In genomic region chr10:610642-611305, GRCh38 we compare ENCODE assay signal across 8 cellular contexts.
DNase-seq lines count a peak whose midpoint lies in the region; ATAC-seq, FAIRE-seq and TF ChIP-seq lines count a peak whose summit lies in the region.
"Not testable (repeated sequence)": the region's sequence is repeated elsewhere in the genome, so short reads cannot be mapped to it uniquely, and the experiment has no call there.

No MANE protein-coding gene starts in this region.

- H3K36me3 Mint-ChIP-seq in activated T-helper 17 cell treated with anti-CD3 and anti-CD28 coated beads, Interleukin-2, amount 50 U/mL, for 72 hours (ENCODE audit: low read depth); chondrocyte (ENCODE audit: low read depth): not testable (repeated sequence)

- FAIRE-seq in kidney (lab: Jason Lieb, UNC) = not testable (repeated sequence)

- not testable (repeated sequence) for H3K9ac ChIP-seq in kidney (ENCODE audit: low read length in 2 of 2)

- H3K4me1 ChIP-seq in kidney (ENCODE audit: control insufficient read depth in 1 of 2, insufficient read depth in 1 of 2, low read depth in 1 of 2, low read length in 2 of 2) (peaks cover 17 to 18% of the 10 kb centered on the region in 2 donors), sigmoid colon (peaks cover 0 to 90% (median 81%) of the 10 kb centered on the region in 4 donors), upper lobe of right lung (peaks cover 16% of the 10 kb centered on the region)

- H3K4me3 Mint-ChIP-seq in activated T-helper 17 cell treated with anti-CD3 and anti-CD28 coated beads, Interleukin-2, amount 50 U/mL, for 72 hours; chondrocyte (ENCODE audit: unreplicated experiment): not testable (repeated sequence)

- not testable (repeated sequence) for H3K27me3 ChIP-seq in sigmoid colon, upper lobe of right lung

- not testable (repeated sequence) for H3K9me3 ChIP-seq in kidney (ENCODE audit: control insufficient read depth in 1 of 2, low read length in 2 of 2); sigmoid colon; upper lobe of right lung

- intact Hi-C loops in kidney (cut with DNase I); upper lobe of right lung (cut with DNase I): not testable (repeated sequence)
- intact Hi-C loops in sigmoid colon (cut with DNase I) = loop anchor here (5.0 kb wide), 1 partner anchor 72 kb away; no protein-coding TSS in a partner anchor

- H3K4me3 ChIP-seq in kidney (ENCODE audit: low read length in 2 of 2); sigmoid colon; upper lobe of right lung: not testable (repeated sequence)

- not testable (repeated sequence) for TF ChIP-seq EP300 in sigmoid colon (IDR thresholded peaks at IDR 0.05)

- not testable (repeated sequence) for H3K9me3 Mint-ChIP-seq in activated T-helper 17 cell treated with anti-CD3 and anti-CD28 coated beads, Interleukin-2, amount 50 U/mL, for 72 hours; chondrocyte (ENCODE audit: low read depth)

- peak overlapping the region; percentile 62 for H3K27ac Mint-ChIP-seq in activated T-helper 17 cell treated with anti-CD3 and anti-CD28 coated beads, Interleukin-2, amount 50 U/mL, for 72 hours
- peak overlapping the region; percentile 58 for H3K27ac Mint-ChIP-seq in chondrocyte (ENCODE audit: unreplicated experiment)

- 81 to 90% methylated on average over 7 of the region's 7 CpGs for WGBS in sigmoid colon, 2 donors

- H3K4me1 Mint-ChIP-seq in activated T-helper 17 cell treated with anti-CD3 and anti-CD28 coated beads, Interleukin-2, amount 50 U/mL, for 72 hours = peaks cover 11% of the 10 kb centered on the region
- peaks cover 84% of the 10 kb centered on the region for H3K4me1 Mint-ChIP-seq in chondrocyte (ENCODE audit: low read depth)

- H3K27ac ChIP-seq in kidney (ENCODE audit: low read depth in 2 of 2, low read length in 2 of 2); upper lobe of right lung: not testable (repeated sequence)
- H3K27ac ChIP-seq in sigmoid colon = peak overlapping the region; percentile 53 to 79 (median 69)

- not testable (repeated sequence) for H3K36me3 ChIP-seq in kidney (ENCODE audit: control insufficient read depth in 1 of 2, insufficient read depth in 2 of 2, low read length in 2 of 2); sigmoid colon; upper lobe of right lung

- DNase-seq in HCEC 1CT (peak; percentile 56), kidney (peak; percentile 12), sigmoid colon (peak; percentile 60), upper lobe of right lung (peak; percentile 35)
- not testable (repeated sequence) for DNase-seq in chondrocyte (ENCODE audit: low spot score)
- peak; percentile 25 to 37 for DNase-seq in stimulated activated CD8-positive, alpha-beta memory T cell treated with anti-CD3 and anti-CD28 coated beads, Interleukin-2, amount 100 ng/mL, for 48 hours (ENCODE audit: low read depth in 2 of 2)

- not testable (repeated sequence) for TF ChIP-seq POLR2A in sigmoid colon (IDR thresholded peaks at IDR 0.05)

- not testable (repeated sequence) for H3K27me3 Mint-ChIP-seq in activated T-helper 17 cell treated with anti-CD3 and anti-CD28 coated beads, Interleukin-2, amount 50 U/mL, for 72 hours; chondrocyte (ENCODE audit: low read depth)

- ATAC-seq in activated CD4-positive, CD25-positive, alpha-beta regulatory T cell treated with anti-CD3 and anti-CD28 coated beads, Interleukin-2, amount 50 U/mL, for 24 hours = peak; percentile 41 to 49
- peak; percentile 19 for ATAC-seq in activated T-helper 17 cell treated with anti-CD3 and anti-CD28 coated beads, Interleukin-2, amount 50 U/mL, for 72 hours (replicated peaks)
- ATAC-seq in upper lobe of right lung = not testable (repeated sequence)

- not testable (repeated sequence) for TF ChIP-seq CTCF in chondrocyte (IDR thresholded peaks at IDR 0.05); kidney (IDR thresholded peaks at IDR 0.05; ENCODE audit: borderline replicate concordance, extremely low read depth, insufficient read depth); sigmoid colon (IDR thresholded peaks at IDR 0.05); upper lobe of right lung (IDR thresholded peaks at IDR 0.05)
